In genomic region chr4:174225247-174226054, GRCh38 we compare ENCODE assay signal across 1 cellular context.
A peak's percentile ranks its signal among the peaks of the same experiment; 100 is the strongest.
TF ChIP-seq lines count a peak whose summit lies in the region.

No MANE protein-coding gene starts in this region.

TF ChIP-seq in SK-N-SH, 30 proteins besides CTCF, POLR2A, EP300 and RAD21 (continued from another document):
- no peak for TF ChIP-seq TCF12 (IDR thresholded peaks at IDR 0.05)
- no peak for TF ChIP-seq MAX (IDR thresholded peaks at IDR 0.05; ENCODE audit: low read depth)
- TF ChIP-seq IRF3 (IDR thresholded peaks at IDR 0.05; ENCODE audit: low read depth, low read length), result peak; percentile 7; the same call in 1 of the 2 replicates
- TF ChIP-seq USF1 (IDR thresholded peaks at IDR 0.05; ENCODE audit: borderline replicate concordance, low read depth), result no peak
- no peak for TF ChIP-seq ZBTB33 (IDR thresholded peaks at IDR 0.05; ENCODE audit: borderline replicate concordance, low read depth)
- TF ChIP-seq RCOR1 (IDR thresholded peaks at IDR 0.05; ENCODE audit: low read length), result peak; percentile 71
- no peak for TF ChIP-seq TAF1 (IDR thresholded peaks at IDR 0.05; ENCODE audit: borderline replicate concordance, low read depth, low read length)
- TF ChIP-seq NFIC (IDR thresholded peaks at IDR 0.05; ENCODE audit: borderline replicate concordance), result no peak
- TF ChIP-seq PBX3 (IDR thresholded peaks at IDR 0.05), result no peak
- no peak for TF ChIP-seq USF2 (IDR thresholded peaks at IDR 0.05; ENCODE audit: borderline replicate concordance, low read depth, low read length)
- no peak for TF ChIP-seq GABPA (IDR thresholded peaks at IDR 0.05; ENCODE audit: low read depth)
- TF ChIP-seq RXRA (IDR thresholded peaks at IDR 0.05; ENCODE audit: borderline replicate concordance, low read depth), result no peak
- peak; percentile 81 for TF ChIP-seq GATA2 (CRISPR knock-in tag; IDR thresholded peaks at IDR 0.05)
- TF ChIP-seq RFX5 (IDR thresholded peaks at IDR 0.05; ENCODE audit: low read length), result no peak
- TF ChIP-seq NRF1 (IDR thresholded peaks at IDR 0.05; ENCODE audit: low read depth, low read length), result no peak
